In genomic region chr19:17938092-17938845, GRCh38 we compare ENCODE assay signal across 8 cellular contexts. TPM values are rescaled to one million over a fixed set of nuclear protein-coding genes. Genes with fewer than 3 reads are reported as not detected.
DNase-seq lines count a peak whose midpoint lies in the region; ATAC-seq, FAIRE-seq and TF ChIP-seq lines count a peak whose summit lies in the region.

No MANE protein-coding gene starts in this region.

- H3K36me3 ChIP-seq in breast epithelium: no peaks in the 10 kb centered on the region
- peaks cover 0 to 3% of the 10 kb centered on the region in 2 donors for H3K36me3 ChIP-seq in kidney (ENCODE audit: control insufficient read depth in 1 of 2, insufficient read depth in 2 of 2, low read length in 2 of 2)

- no peak overlapping the region for H3K9ac ChIP-seq in kidney (ENCODE audit: low read length in 2 of 2)

- peak; percentile 95 for DNase-seq in AG20443 (ENCODE audit: low spot score)
- peak; percentile 95 for DNase-seq in GM19240 (ENCODE audit: insufficient read length, low spot score)
- DNase-seq in NCI-H2107 treated with DMSO at 0.1 percent for 48 hours (lab: John Stamatoyannopoulos, UW; ENCODE audit: unreplicated experiment): peak; percentile 15
- peak; percentile 85 for DNase-seq in WTC11 (ENCODE audit: low spot score)
- peak; percentile 57 to 73 for DNase-seq in breast epithelium (ENCODE audit: low spot score in 2 of 2)
- DNase-seq in kidney: peak; percentile 85
- DNase-seq in stimulated activated CD4-positive, alpha-beta T cell treated with anti-CD3 and anti-CD28 coated beads, Interleukin-1b, Interleukin-23, amount 100 ng/mL, for 48 hours: peak; percentile 86

- H3K4me1 Mint-ChIP-seq in WTC11: peaks cover 16% of the 10 kb centered on the region

- H3K4me3 Mint-ChIP-seq in WTC11: no peak overlapping the region

- no peaks in the 10 kb centered on the region for H3K9me3 ChIP-seq in breast epithelium
- no peaks in the 10 kb centered on the region for H3K9me3 ChIP-seq in kidney (ENCODE audit: control insufficient read depth in 1 of 2, low read length in 2 of 2)

- H3K27ac Mint-ChIP-seq in WTC11: no peak overlapping the region

- intact Hi-C loops in breast epithelium (cut with DNase I; ENCODE audit: low total_unique reads) (no loop called here), kidney (cut with DNase I) (no loop called here)

- CTCF ChIA-PET in WTC11 (lab: Charles Lee): interaction anchor here (0.6 to 10.5 kb wide), 35 partner anchors 9 to 354 kb away, joined by 3 to 201 read pairs (median 4); partner anchors contain the start of genes ARRDC2, KCNN1, RAB3A and RPL18A

- TF ChIP-seq CTCF in WTC11 (IDR thresholded peaks at IDR 0.05) (peak; percentile 92), breast epithelium (IDR thresholded peaks at IDR 0.05) (peak; percentile 69 to 93 (median 92)), kidney (IDR thresholded peaks at IDR 0.05; ENCODE audit: borderline replicate concordance, extremely low read depth, insufficient read depth) (peak; percentile 86)

- H3K4me1 ChIP-seq in breast epithelium (peaks cover 5 to 8% of the 10 kb centered on the region in 2 donors), kidney (ENCODE audit: control insufficient read depth in 1 of 2, insufficient read depth in 1 of 2, low read depth in 1 of 2, low read length in 2 of 2) (peaks cover 0 to 5% of the 10 kb centered on the region in 2 donors)

- ATAC-seq in WTC11 (peak; percentile 75), GM19328 (IDR thresholded peaks at IDR 0.05; ENCODE audit: unreplicated experiment) (no peak)

- peaks cover 8% of the 10 kb centered on the region for H3K36me3 Mint-ChIP-seq in WTC11

- no peaks in the 10 kb centered on the region for H3K9me3 Mint-ChIP-seq in WTC11

- H3K4me3 ChIP-seq in breast epithelium (no peak overlapping the region), kidney (ENCODE audit: low read length in 2 of 2) (no peak overlapping the region)

- no peaks in the 10 kb centered on the region for H3K27me3 ChIP-seq in breast epithelium

- POLR2A ChIA-PET in WTC11 (lab: Charles Lee): interaction anchor here (0.5 to 1.2 kb wide), 2 partner anchors 11 to 60 kb away, joined by 5 read pairs; no protein-coding TSS in a partner anchor

- no peak overlapping the region for H3K27ac ChIP-seq in breast epithelium
- no peak overlapping the region for H3K27ac ChIP-seq in kidney (ENCODE audit: low read depth in 2 of 2, low read length in 2 of 2)

- no peak for FAIRE-seq in kidney (lab: Jason Lieb, UNC)

- H3K27me3 Mint-ChIP-seq in WTC11 (ENCODE audit: low read depth): no peaks in the 10 kb centered on the region; the same call in 1 of the 2 replicates

- no peak for TF ChIP-seq POLR2A in breast epithelium (IDR thresholded peaks at IDR 0.05)

TF ChIP-seq in WTC11, 78 proteins besides CTCF, POLR2A, EP300 and RAD21 (continues in another document):
- TF ChIP-seq GABPB1 (CRISPR knock-in tag; IDR thresholded peaks at IDR 0.05): no peak
- TF ChIP-seq NFATC4 (CRISPR knock-in tag; IDR thresholded peaks at IDR 0.05): no peak
- no peak for TF ChIP-seq STAT6 (CRISPR knock-in tag; conservative IDR thresholded peaks at IDR 0.05; ENCODE audit: low read depth)
- no peak for TF ChIP-seq ZNF671 (CRISPR knock-in tag; IDR thresholded peaks at IDR 0.05)
- TF ChIP-seq TP53 (CRISPR knock-in tag; IDR thresholded peaks at IDR 0.05): no peak
- TF ChIP-seq MYBL2 (CRISPR knock-in tag; IDR thresholded peaks at IDR 0.05): no peak
- no peak; the same call in 1 of the 2 replicates for TF ChIP-seq SP1 (CRISPR knock-in tag; conservative IDR thresholded peaks at IDR 0.05)
- peak; percentile 71 for TF ChIP-seq GTF2I (CRISPR knock-in tag; conservative IDR thresholded peaks at IDR 0.05)
- TF ChIP-seq KAT7 (CRISPR knock-in tag; IDR thresholded peaks at IDR 0.05; ENCODE audit: borderline replicate concordance): no peak
- TF ChIP-seq ATF2 (CRISPR knock-in tag; IDR thresholded peaks at IDR 0.05; ENCODE audit: borderline replicate concordance, low read depth): no peak
- peak; percentile 42; the same call in 1 of the 2 replicates for TF ChIP-seq NFE2L1 (CRISPR knock-in tag; IDR thresholded peaks at IDR 0.05)
- TF ChIP-seq CREB1 (CRISPR knock-in tag; IDR thresholded peaks at IDR 0.05): no peak
- TF ChIP-seq CDX4 (CRISPR knock-in tag; IDR thresholded peaks at IDR 0.05; ENCODE audit: borderline replicate concordance): no peak
- TF ChIP-seq OVOL2 (CRISPR knock-in tag; IDR thresholded peaks at IDR 0.05; ENCODE audit: borderline replicate concordance): no peak
- TF ChIP-seq JAZF1 (CRISPR knock-in tag; IDR thresholded peaks at IDR 0.05): no peak
- TF ChIP-seq ZNF121 (CRISPR knock-in tag; IDR thresholded peaks at IDR 0.05): peak; percentile 100
- no peak for TF ChIP-seq IRF1 (CRISPR knock-in tag; IDR thresholded peaks at IDR 0.05)
- no peak for TF ChIP-seq SMAD4 (CRISPR knock-in tag; IDR thresholded peaks at IDR 0.05)

RNA-seq across cellular contexts. Expression of gene CCDC124, which starts 5.5 kb away (rescaled TPM):
- total RNA-seq in WTC11 (2021) (152 to 159 TPM (median 156 TPM) in 3 replicates), breast epithelium (10 to 100 TPM; 43.8 to 53.4 (median 47.9) TPM), kidney (59.5 TPM)
- 120 TPM for polyA plus RNA-seq in kidney (ENCODE audit: insufficient read depth, low read depth, low replicate concordance)

RNA-seq across cellular contexts. Expression of gene KCNN1, which starts 28.6 kb away (rescaled TPM):
- total RNA-seq in WTC11 (2021) (15.3 to 18.0 TPM (median 17.2 TPM) in 3 replicates), breast epithelium (under 1 TPM in 2 of 3 donors, not detected in 1; 0.33 to 0.59 TPM), kidney (0.19 TPM)
- 0.37 TPM for polyA plus RNA-seq in kidney (ENCODE audit: insufficient read depth, low read depth, low replicate concordance)

Comparison
In these comparisons a context has a peak if more than half of its experiments do, and no peak if none do; other contexts are left out.
1. DNase-seq: peak in every context shown above with its lines; median percentile 95 in AG20443; 95 in GM19240; 86 in stimulated activated CD4-positive, alpha-beta T cell treated with anti-CD3 and anti-CD28 coated beads, Interleukin-1b, Interleukin-23, amount 100 ng/mL, for 48 hours; 85 in WTC11; 85 in kidney; 65 in breast epithelium; 15 in NCI-H2107 treated with DMSO at 0.1 percent for 48 hours.
2. RNA of gene KCNN1, which starts 28.6 kb away (total RNA-seq): 15.3 to 18.0 TPM in WTC11; 0.33 to 0.59 TPM in breast epithelium and 0.19 TPM in kidney (single experiment); every median in the first group is over 10 times any median in the second.
3. Peak in every context shown above with its lines, with median percentiles within 50 percentile points of each other: CTCF ChIP-seq.